ENCODE assay signal across 8 cellular contexts in genomic region chr17:16652847-16653366, GRCh38. TPM values are rescaled to one million over a fixed set of nuclear protein-coding genes. Genes with fewer than 3 reads are reported as not detected.
A peak's percentile ranks its signal among the peaks of the same experiment; 100 is the strongest.
DNase-seq lines count a peak whose midpoint lies in the region; ATAC-seq and TF ChIP-seq lines count a peak whose summit lies in the region.

No MANE protein-coding gene starts in this region.

- ATAC-seq in CD4-positive, CD25-positive, alpha-beta regulatory T cell (ENCODE audit: low read depth in 2 of 2): no peak
- ATAC-seq in right cardiac atrium: peak in 1 of 2 donors; percentile 6

- peaks cover 6% of the 10 kb centered on the region for H3K36me3 Mint-ChIP-seq in CD4-positive, CD25-positive, alpha-beta regulatory T cell
- peaks cover 17% of the 10 kb centered on the region for H3K36me3 Mint-ChIP-seq in HFFc6 (ENCODE audit: low read depth)
- peaks cover 6% of the 10 kb centered on the region for H3K36me3 Mint-ChIP-seq in activated T-helper 2 cell treated with anti-CD3 and anti-CD28 coated beads, Interferon-gamma antibody, Interleukin-2, Interleukin-4, amounts not matched to agents 10 μg/mL and 5 μg/mL and 100 μg/mL, durations not matched to agents 14 hours and 24 hours and 36 hours (ENCODE audit: low read depth)

- H3K4me3 ChIP-seq in CD4-positive, CD25-positive, alpha-beta regulatory T cell (ENCODE audit: low read depth, low read length): peak overlapping the region; percentile 71
- H3K4me3 ChIP-seq in right cardiac atrium (ENCODE audit: low read length) (peak overlapping the region; percentile 55), skin epidermis (peak overlapping the region; percentile 64 to 89 (median 79))

- H3K27me3 ChIP-seq in CD4-positive, CD25-positive, alpha-beta regulatory T cell (ENCODE audit: control insufficient read depth, insufficient read depth, low read length): peaks cover 6% of the 10 kb centered on the region
- H3K27me3 ChIP-seq in right cardiac atrium (ENCODE audit: control insufficient read depth, insufficient read depth): no peaks in the 10 kb centered on the region

- no peak for DNase-seq in CD4-positive, CD25-positive, alpha-beta regulatory T cell
- no peak for DNase-seq in HFFc6
- no peak for DNase-seq in activated T-helper 2 cell treated with anti-CD3 and anti-CD28 coated beads, Interferon-gamma antibody, Interleukin-2, Interleukin-4, amounts not matched to agents 10 μg/mL and 5 μg/mL and 100 μg/mL, durations not matched to agents 14 hours and 24 hours and 36 hours (ENCODE audit: low spot score)
- DNase-seq in right cardiac atrium: no peak
- no peak for DNase-seq in NCI-H446 treated with DMSO at 0.1 percent for 48 hours (lab: John Stamatoyannopoulos, UW)
- no peak for DNase-seq in NCI-H187 treated with DMSO at 0.1 percent for 48 hours (lab: John Stamatoyannopoulos, UW)
- no peak for DNase-seq in GM19240 (ENCODE audit: insufficient read length, low spot score)

- H3K4me3 Mint-ChIP-seq in CD4-positive, CD25-positive, alpha-beta regulatory T cell: peak overlapping the region; percentile 80 to 94 (median 88)
- H3K4me3 Mint-ChIP-seq in HFFc6: peak overlapping the region; percentile 89
- peak overlapping the region; percentile 86 for H3K4me3 Mint-ChIP-seq in activated T-helper 2 cell treated with anti-CD3 and anti-CD28 coated beads, Interferon-gamma antibody, Interleukin-2, Interleukin-4, amounts not matched to agents 10 μg/mL and 5 μg/mL and 100 μg/mL, durations not matched to agents 14 hours and 24 hours and 36 hours (ENCODE audit: low read depth)

- intact Hi-C loops in activated T-helper 2 cell treated with anti-CD3 and anti-CD28 coated beads, Interferon-gamma antibody, Interleukin-2, Interleukin-4, amounts not matched to agents 10 μg/mL and 5 μg/mL and 100 μg/mL, durations not matched to agents 14 hours and 24 hours and 36 hours (cut with micrococcal nuclease): loop anchor here (1.0 to 5.0 kb wide), 2 partner anchors 71 to 118 kb away; no protein-coding TSS in a partner anchor
- intact Hi-C loops in right cardiac atrium (cut with DNase I): loop anchor here in 1 of 4 donors (10.0 kb wide), 1 partner anchor 68 kb away; no protein-coding TSS in a partner anchor

- no peaks in the 10 kb centered on the region for H3K9me3 Mint-ChIP-seq in CD4-positive, CD25-positive, alpha-beta regulatory T cell
- H3K9me3 Mint-ChIP-seq in HFFc6: no peaks in the 10 kb centered on the region
- no peaks in the 10 kb centered on the region for H3K9me3 Mint-ChIP-seq in activated T-helper 2 cell treated with anti-CD3 and anti-CD28 coated beads, Interferon-gamma antibody, Interleukin-2, Interleukin-4, amounts not matched to agents 10 μg/mL and 5 μg/mL and 100 μg/mL, durations not matched to agents 14 hours and 24 hours and 36 hours

- peaks cover 4% of the 10 kb centered on the region for H3K36me3 ChIP-seq in CD4-positive, CD25-positive, alpha-beta regulatory T cell (ENCODE audit: control insufficient read depth, insufficient read depth, low read length)

- H3K27ac ChIP-seq in CD4-positive, CD25-positive, alpha-beta regulatory T cell (ENCODE audit: insufficient read depth, low read length, poor library complexity, severe bottlenecking): no peak overlapping the region
- peak overlapping the region; percentile 86 for H3K27ac ChIP-seq in right cardiac atrium (ENCODE audit: low read length)
- H3K27ac ChIP-seq in skin epidermis: peak overlapping the region; percentile 72 to 98 (median 93)

- peaks cover 10 to 25% (median 17%) of the 10 kb centered on the region in 4 donors for H3K4me1 Mint-ChIP-seq in CD4-positive, CD25-positive, alpha-beta regulatory T cell
- H3K4me1 Mint-ChIP-seq in HFFc6 (ENCODE audit: low read depth): peaks cover 20% of the 10 kb centered on the region
- peaks cover 11% of the 10 kb centered on the region for H3K4me1 Mint-ChIP-seq in activated T-helper 2 cell treated with anti-CD3 and anti-CD28 coated beads, Interferon-gamma antibody, Interleukin-2, Interleukin-4, amounts not matched to agents 10 μg/mL and 5 μg/mL and 100 μg/mL, durations not matched to agents 14 hours and 24 hours and 36 hours (ENCODE audit: low read depth)

- H3K9me3 ChIP-seq in CD4-positive, CD25-positive, alpha-beta regulatory T cell (ENCODE audit: control insufficient read depth in 2 of 2, low read length in 2 of 2): no peaks in the 10 kb centered on the region
- no peaks in the 10 kb centered on the region for H3K9me3 ChIP-seq in right cardiac atrium (ENCODE audit: control insufficient read depth, low read length)

- WGBS in right cardiac atrium: 5% methylated on average over 8 of the region's 8 CpGs

- H3K27me3 Mint-ChIP-seq in CD4-positive, CD25-positive, alpha-beta regulatory T cell: peaks cover 20% of the 10 kb centered on the region
- H3K27me3 Mint-ChIP-seq in HFFc6 (ENCODE audit: insufficient read depth): no peaks in the 10 kb centered on the region
- peaks cover 10% of the 10 kb centered on the region for H3K27me3 Mint-ChIP-seq in activated T-helper 2 cell treated with anti-CD3 and anti-CD28 coated beads, Interferon-gamma antibody, Interleukin-2, Interleukin-4, amounts not matched to agents 10 μg/mL and 5 μg/mL and 100 μg/mL, durations not matched to agents 14 hours and 24 hours and 36 hours (ENCODE audit: low read depth)

- no peak for TF ChIP-seq CTCF in HFFc6 (IDR thresholded peaks at IDR 0.05)

- peak overlapping the region in 1 of 3 donors; percentile 18 for H3K27ac Mint-ChIP-seq in CD4-positive, CD25-positive, alpha-beta regulatory T cell
- peak overlapping the region; percentile 76 for H3K27ac Mint-ChIP-seq in HFFc6
- peak overlapping the region; percentile 31 for H3K27ac Mint-ChIP-seq in activated T-helper 2 cell treated with anti-CD3 and anti-CD28 coated beads, Interferon-gamma antibody, Interleukin-2, Interleukin-4, amounts not matched to agents 10 μg/mL and 5 μg/mL and 100 μg/mL, durations not matched to agents 14 hours and 24 hours and 36 hours

- H3K4me1 ChIP-seq in CD4-positive, CD25-positive, alpha-beta regulatory T cell (ENCODE audit: control insufficient read depth, insufficient read depth, low read length, poor library complexity, severe bottlenecking): peaks cover 19% of the 10 kb centered on the region
- no peaks in the 10 kb centered on the region for H3K4me1 ChIP-seq in right cardiac atrium (ENCODE audit: control insufficient read depth, insufficient read depth, low read length)

RNA-seq across cellular contexts. Expression of gene ZNF624, which starts 0.7 kb away (rescaled TPM):
- 4.4 TPM for total RNA-seq in CD4-positive, CD25-positive, alpha-beta regulatory T cell
- polyA plus RNA-seq in CD4-positive, CD25-positive, alpha-beta regulatory T cell: 1 to 10 TPM; 2.5 to 6.2 (median 3.9) TPM
- 1 to 10 TPM; 2.6 to 3.6 (median 2.9) TPM for total RNA-seq in HFFc6 (2021; fragmentation: NEBNext Ultra II Directional; extraction: Animal tissue kit (Norgen Biotek cat#: 25700))
- 2.8 and 4.9 TPM in 2 replicates for total RNA-seq in activated T-helper 2 cell treated with anti-CD3 and anti-CD28 coated beads, Interferon-gamma antibody, Interleukin-2, Interleukin-4, amounts not matched to agents 10 μg/mL and 5 μg/mL and 100 μg/mL, durations not matched to agents 14 hours and 24 hours and 36 hours
- total RNA-seq in right cardiac atrium: 1 to 10 TPM; 1.3 to 3.7 (median 1.9) TPM
- polyA plus RNA-seq in right cardiac atrium: 0.97 TPM

RNA-seq across cellular contexts. Expression of gene CCDC144A, which starts 37.1 kb away (rescaled TPM):
- 21.8 TPM for total RNA-seq in CD4-positive, CD25-positive, alpha-beta regulatory T cell
- 1 to 10 TPM in 3 of 4 donors, under 1 TPM in 1; 0.99 to 3.4 (median 1.9) TPM for polyA plus RNA-seq in CD4-positive, CD25-positive, alpha-beta regulatory T cell
- under 1 TPM; 0.12 to 0.59 (median 0.36) TPM for total RNA-seq in HFFc6 (2021; fragmentation: NEBNext Ultra II Directional; extraction: Animal tissue kit (Norgen Biotek cat#: 25700))
- 2.0 and 3.0 TPM in 2 replicates for total RNA-seq in activated T-helper 2 cell treated with anti-CD3 and anti-CD28 coated beads, Interferon-gamma antibody, Interleukin-2, Interleukin-4, amounts not matched to agents 10 μg/mL and 5 μg/mL and 100 μg/mL, durations not matched to agents 14 hours and 24 hours and 36 hours
- total RNA-seq in right cardiac atrium: 1 to 10 TPM; 3.0 to 5.9 (median 5.0) TPM
- 1.9 TPM for polyA plus RNA-seq in right cardiac atrium
